ENCODE assay signal across 8 cellular contexts in genomic region chr1:21335750-21336168, GRCh38. TPM values are rescaled to one million over a fixed set of nuclear protein-coding genes. Genes with fewer than 3 reads are reported as not detected.
DNase-seq lines count a peak whose midpoint lies in the region; ATAC-seq and TF ChIP-seq lines count a peak whose summit lies in the region.

No MANE protein-coding gene starts in this region.

- H2AFZ ChIP-seq in MM.1S (ENCODE audit: low read length): no peak overlapping the region

- peak overlapping the region; percentile 41 to 99 (median 90) for H3K27ac Mint-ChIP-seq in naive thymus-derived CD8-positive, alpha-beta T cell

- peaks cover 9% of the 10 kb centered on the region for H3F3A ChIP-seq in MM.1S (ENCODE audit: insufficient read depth, low read length)

- H3K27me3 ChIP-seq in MM.1S (replicated peaks; ENCODE audit: insufficient read depth, low read length): no peaks in the 10 kb centered on the region

- ATAC-seq in naive thymus-derived CD8-positive, alpha-beta T cell: no peak
- ATAC-seq in HG02759 (IDR thresholded peaks at IDR 0.05; ENCODE audit: unreplicated experiment): no peak
- ATAC-seq in GM18517 (IDR thresholded peaks at IDR 0.05; ENCODE audit: unreplicated experiment): no peak

- peak overlapping the region; percentile 24 to 92 (median 55) for H3K4me3 Mint-ChIP-seq in naive thymus-derived CD8-positive, alpha-beta T cell

- H3K27me3 Mint-ChIP-seq in naive thymus-derived CD8-positive, alpha-beta T cell: no peaks in the 10 kb centered on the region

- H3K4me2 ChIP-seq in MM.1S (ENCODE audit: low read depth, low read length): no peak overlapping the region

- no peaks in the 10 kb centered on the region for H3K36me3 Mint-ChIP-seq in naive thymus-derived CD8-positive, alpha-beta T cell

- no peak for TF ChIP-seq CTCF in MM.1S (IDR thresholded peaks at IDR 0.05; ENCODE audit: low read length)

- no peaks in the 10 kb centered on the region for H3K9me3 ChIP-seq in MM.1S (replicated peaks; ENCODE audit: insufficient read depth, low read length)

- no peaks in the 10 kb centered on the region for H3K9me2 ChIP-seq in MM.1S (replicated peaks; ENCODE audit: insufficient read depth, low read length)

- H3K79me2 ChIP-seq in MM.1S (ENCODE audit: low read length): peaks cover 84% of the 10 kb centered on the region

- H3K9ac ChIP-seq in MM.1S (ENCODE audit: low read length): no peak overlapping the region

- H3K4me1 ChIP-seq in MM.1S (ENCODE audit: low read length): peaks cover 14% of the 10 kb centered on the region

- H3K4me3 ChIP-seq in MM.1S (ENCODE audit: low read length): no peak overlapping the region

- no peaks in the 10 kb centered on the region for H3K36me3 ChIP-seq in MM.1S (replicated peaks; ENCODE audit: insufficient read depth, low read length)

- no peaks in the 10 kb centered on the region for H4K20me1 ChIP-seq in MM.1S (ENCODE audit: insufficient read depth, low read length)

- in situ Hi-C loops in Caki2 (cut with HindIII; ENCODE audit: low pct_unique_long_range_greater_than_20kb, low sequenced_read_pairs): no loop called here

- POLR2A ChIA-PET in naive thymus-derived CD8-positive, alpha-beta T cell (lab: Charles Lee): interaction anchor here (1.0 to 8.8 kb wide), 4 partner anchors 8 to 81 kb away, joined by 4 to 122 read pairs (median 52); partner anchors contain the start of gene ECE1

- DNase-seq in Caki2 (ENCODE audit: low read depth) (peak; percentile 70), NCI-H2029 treated with DMSO at 0.1 percent for 48 hours (lab: John Stamatoyannopoulos, UW) (peak; percentile 46), MM.1S (no peak), cerebellar cortex (ENCODE audit: low spot score) (no peak)
- DNase-seq in naive thymus-derived CD8-positive, alpha-beta T cell: no peak

- peaks cover 36 to 93% (median 87%) of the 10 kb centered on the region in 4 donors for H3K4me1 Mint-ChIP-seq in naive thymus-derived CD8-positive, alpha-beta T cell

- H3K27ac ChIP-seq in angular gyrus (ENCODE audit: low read depth, low read length) (peak overlapping the region; percentile 63), MM.1S (ENCODE audit: low read length) (no peak overlapping the region)

- H3K9me3 Mint-ChIP-seq in naive thymus-derived CD8-positive, alpha-beta T cell: no peaks in the 10 kb centered on the region

RNA-seq across cellular contexts. Expression of gene ECE1, which starts 45.5 kb away (rescaled TPM):
- 79.6 and 82.8 TPM in 2 replicates for total RNA-seq in Caki2 (2014; rRNA removed; shearing (Covaris generic); ENCODE audit: low replicate concordance)
- 10 to 100 TPM; 51.7 to 53.6 TPM for total RNA-seq in naive thymus-derived CD8-positive, alpha-beta T cell
- 10 to 100 TPM in 2 of 3 donors, 1 to 10 TPM in 1; 9.1 to 37.3 (median 20.5) TPM for polyA plus RNA-seq in naive thymus-derived CD8-positive, alpha-beta T cell

Comparison
In these comparisons a context has a peak if more than half of its experiments do, and no peak if none do; other contexts are left out.
1. DNase-seq: peak in Caki2 (single experiment) and NCI-H2029 treated with DMSO at 0.1 percent for 48 hours (single experiment); none in naive thymus-derived CD8-positive, alpha-beta T cell (0 of 10), MM.1S (single experiment) and cerebellar cortex (single experiment).